ENCODE assay signal across 10 cellular contexts in the genomic region with DNA sequence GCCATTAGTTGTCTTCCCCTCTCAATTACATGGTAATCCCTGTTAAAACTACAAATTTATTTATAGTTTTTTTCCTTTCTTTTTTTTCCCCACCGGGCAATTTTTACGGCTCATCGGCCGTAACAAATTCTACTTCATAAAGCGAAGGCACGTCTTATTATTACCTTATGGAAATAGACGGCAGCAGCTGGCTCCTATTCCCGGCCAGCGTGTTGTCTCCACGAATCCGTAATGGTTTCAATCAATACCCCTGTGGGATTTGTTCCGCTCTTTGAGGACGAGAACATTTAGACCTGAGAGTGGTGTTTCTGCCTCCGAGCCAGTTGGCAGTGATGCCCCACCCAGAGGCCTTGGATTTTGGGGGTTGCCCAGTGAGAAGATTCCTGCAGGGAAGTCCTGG. TPM values are rescaled to one million over a fixed set of nuclear protein-coding genes. Genes with fewer than 3 reads are reported as not detected.
"Had no signal": no experiment of that assay in that cellular context is flagged by ENCODE, and none has a peak within 500 bp of the region (broad histone marks: within the 10 kb centered on the region; RNA-seq: fewer than 3 reads in every experiment).

No MANE protein-coding gene starts in this region.

- H3K27ac ChIP-seq: GM23248 had no signal

- H3K27ac Mint-ChIP-seq: GM23338, H9, HFFc6 had no signal

- H3K36me3 ChIP-seq: HAP-1 had no signal

- H3K9me3 ChIP-seq: HAP-1 had no signal

- H3K4me3 ChIP-seq: GM23248, GM23338, HAP-1 had no signal

- H3K9me3 Mint-ChIP-seq: GM23338, H9 had no signal

- H3K4me3 Mint-ChIP-seq: GM23338, H9, HFFc6 had no signal

- ATAC-seq: GM23338, HCT116 had no signal

- DNase-seq: GM23248, GOT3, H7, H9, HCEC 1CT, HFFc6 had no signal

- H3K4me1 ChIP-seq: HAP-1 had no signal

RNA-seq across cellular contexts. Expression of a gene that starts 52.4 kb away (rescaled TPM):
- total RNA-seq: GM23248, H4, HFFc6 had no signal
